In genomic region chr10:13921131-13921530, GRCh38 we compare ENCODE assay signal across 1 cellular context.
TF ChIP-seq lines count a peak whose summit lies in the region.

No MANE protein-coding gene starts in this region.

TF ChIP-seq in HEK293, 187 proteins besides CTCF, POLR2A, EP300 and RAD21:
- peak; percentile 38; the same call in 1 of the 2 replicates for TF ChIP-seq ZNF596 (tag by site-specific recombination; IDR thresholded peaks at IDR 0.05)
